27 cellular contexts compared by ENCODE assay signal in genomic region chr9:130785053-130785452, GRCh38. TPM values are rescaled to one million over a fixed set of nuclear protein-coding genes. Genes with fewer than 3 reads are reported as not detected.
DNase-seq lines count a peak whose midpoint lies in the region; ATAC-seq and TF ChIP-seq lines count a peak whose summit lies in the region.
"Had no signal": no experiment of that assay in that cellular context is flagged by ENCODE, and none has a peak within 500 bp of the region (broad histone marks: within the 10 kb centered on the region; RNA-seq: fewer than 3 reads in every experiment).

No MANE protein-coding gene starts in this region.

- H3K4me1 ChIP-seq in heart right ventricle (peaks cover 0 to 60% (median 48%) of the 10 kb centered on the region in 9 donors), HEK293 (ENCODE audit: control insufficient read depth, insufficient read depth, low read length) (no peaks in the 10 kb centered on the region), sigmoid colon (peaks cover 0 to 59% (median 50%) of the 10 kb centered on the region in 4 donors), mesendoderm (ENCODE audit: control insufficient read depth, low read depth, low read length) (no peaks in the 10 kb centered on the region)

- no peak overlapping the region for H4K8ac ChIP-seq in mesendoderm (ENCODE audit: low read depth, low read length)

- WGBS in heart right ventricle, 2 donors: 63 to 68% methylated on average over 8 of the region's 8 CpGs
- 87 to 90% methylated on average over 8 of the region's 8 CpGs for WGBS in sigmoid colon, 2 donors
- WGBS in mesendoderm (ENCODE audit: extremely low coverage, insufficient coverage, low lambda C conversion rate): no CpG with 5 or more reads among the region's 8 CpGs

- H3K79me2 ChIP-seq in mesendoderm (ENCODE audit: control insufficient read depth, insufficient read depth, low read length): peaks cover 3% of the 10 kb centered on the region

- no peak overlapping the region for H2BK15ac ChIP-seq in mesendoderm (replicated peaks; ENCODE audit: low read depth)

- H3K4me3 ChIP-seq in heart right ventricle: no peak overlapping the region
- no peak overlapping the region for H3K4me3 ChIP-seq in HEK293 (ENCODE audit: low read depth, low read length)
- no peak overlapping the region for H3K4me3 ChIP-seq in sigmoid colon
- no peak overlapping the region for H3K4me3 ChIP-seq in mesendoderm (ENCODE audit: low read length)
- H3K4me3 ChIP-seq: GM12878, MG63, SJCRH30 had no signal

- H3K9me3 ChIP-seq in heart right ventricle (peaks cover 0 to 15% (median 8%) of the 10 kb centered on the region in 11 donors), HEK293 (ENCODE audit: control insufficient read depth, insufficient read depth, low read depth, low read length) (no peaks in the 10 kb centered on the region), sigmoid colon (peaks cover 0 to 8% (median 3%) of the 10 kb centered on the region in 4 donors)

- H3K27me3 ChIP-seq in heart right ventricle: no peaks in the 10 kb centered on the region
- no peaks in the 10 kb centered on the region for H3K27me3 ChIP-seq in sigmoid colon
- H3K27me3 ChIP-seq in mesendoderm (ENCODE audit: insufficient read depth, low read length, poor library complexity): no peaks in the 10 kb centered on the region
- H3K27me3 ChIP-seq: BE2C, MG63, SJCRH30 had no signal

- no peak overlapping the region for H2AK5ac ChIP-seq in mesendoderm (ENCODE audit: low read length)

- H3K36me3 ChIP-seq in heart right ventricle: no peaks in the 10 kb centered on the region
- no peaks in the 10 kb centered on the region for H3K36me3 ChIP-seq in HEK293 (ENCODE audit: control insufficient read depth in 2 of 2, insufficient read depth in 1 of 2, low read length in 2 of 2)
- H3K36me3 ChIP-seq in sigmoid colon: no peaks in the 10 kb centered on the region
- H3K36me3 ChIP-seq in mesendoderm (ENCODE audit: control insufficient read depth, insufficient read depth, low read length): no peaks in the 10 kb centered on the region
- H3K36me3 ChIP-seq: BE2C, MG63, SJCRH30 had no signal

- ATAC-seq in heart right ventricle (peak in 5 of 8 donors; percentile 21 to 80 (median 29)), Right ventricle myocardium superior (ENCODE audit: poor library complexity) (no peak), left lobe of liver (peak; percentile 71)
- ATAC-seq: GM12878, HCT116 had no signal

- DNase-seq in heart right ventricle (no peak), Right ventricle myocardium superior (no peak), left lobe of liver (ENCODE audit: low spot score) (peak; percentile 55), sigmoid colon (no peak), mesendoderm (no peak), NCI-H510A (lab: John Stamatoyannopoulos, UW) (no peak)
- no peak for DNase-seq in stimulated activated CD4-positive, alpha-beta T cell treated with anti-CD3 and anti-CD28 coated beads, Interleukin-4, amount 100 ng/mL, for 4 hours
- DNase-seq: 8988T; ACHN; BE2C; CD8-positive, alpha-beta memory T cell; DMS 273 treated with DMSO at 0.1 percent for 48 hours; DMS79; EL; GDM1; KG1; MG63; NCI-H1105 treated with DMSO at 0.1 percent for 48 hours; NCI-H146; NCI-H1930; NCI-H2107; NCI-H524 treated with DMSO at 0.1 percent for 48 hours; NCI-H774; SJCRH30 had no signal

- H4K5ac ChIP-seq in mesendoderm (ENCODE audit: low read length): no peak overlapping the region

- intact Hi-C loops in heart right ventricle (cut with DNase I) (loop anchor here in 3 of 10 donors (5.0 to 10.0 kb wide), 3 partner anchors 42 to 50 kb away; partner anchors contain the start of gene ABL1 (in 1 of the 3)), Right ventricle myocardium superior (cut with DNase I) (loop anchor here (5.0 kb wide), 1 partner anchor 37 kb away; no protein-coding TSS in a partner anchor), sigmoid colon (cut with DNase I) (no loop called here)

- TF ChIP-seq POLR2A in sigmoid colon (IDR thresholded peaks at IDR 0.05): no peak

- no peak overlapping the region for H3K4ac ChIP-seq in mesendoderm (ENCODE audit: low read depth, low read length)

- no peak overlapping the region for H3K4me2 ChIP-seq in mesendoderm (ENCODE audit: low read length)

- CTCF ChIA-PET in HEK293 (lab: Yijun Ruan, JAX): no interaction called here

- no peak overlapping the region for H3K18ac ChIP-seq in mesendoderm (ENCODE audit: low read length)

- no peak for TF ChIP-seq CTCF in heart right ventricle (IDR thresholded peaks at IDR 0.05)
- TF ChIP-seq CTCF in HEK293 (tag by site-specific recombination; IDR thresholded peaks at IDR 0.05): no peak
- TF ChIP-seq CTCF in sigmoid colon (IDR thresholded peaks at IDR 0.05): no peak

- H2BK120ac ChIP-seq in mesendoderm (ENCODE audit: low read depth, low read length): no peak overlapping the region

- TF ChIP-seq EP300 in sigmoid colon (IDR thresholded peaks at IDR 0.05): no peak

- no peak overlapping the region for H3K23ac ChIP-seq in mesendoderm (ENCODE audit: low read length)

- H3K9ac ChIP-seq in mesendoderm (ENCODE audit: low read length): no peak overlapping the region

- POLR2A ChIA-PET in HEK293 (lab: Yijun Ruan, JAX): no interaction called here

- H3K27ac ChIP-seq in heart right ventricle: peak overlapping the region in 2 of 10 donors; percentile 18
- H3K27ac ChIP-seq in HEK293 (ENCODE audit: extremely low read depth, low read depth, low read length): no peak overlapping the region
- peak overlapping the region; percentile 40 to 76 (median 60) for H3K27ac ChIP-seq in sigmoid colon
- no peak overlapping the region for H3K27ac ChIP-seq in mesendoderm (ENCODE audit: low read depth, low read length)
- H3K27ac ChIP-seq: SJCRH30 had no signal

- H2BK5ac ChIP-seq in mesendoderm (ENCODE audit: low read length): no peak overlapping the region

- peaks cover 9% of the 10 kb centered on the region for H3K79me1 ChIP-seq in mesendoderm (ENCODE audit: low read length)

- no peak overlapping the region for H3K56ac ChIP-seq in mesendoderm (ENCODE audit: low read length)

TF ChIP-seq in HEK293, 187 proteins besides CTCF, POLR2A, EP300 and RAD21:
- no peak for TF ChIP-seq ZSCAN4 (tag by site-specific recombination; IDR thresholded peaks at IDR 0.05)
- no peak for TF ChIP-seq ZBTB48 (tag by site-specific recombination; IDR thresholded peaks at IDR 0.05)
- peak; percentile 75 for TF ChIP-seq ZIC2 (tag by site-specific recombination; IDR thresholded peaks at IDR 0.05)
- no peak for TF ChIP-seq ZNF311 (tag by site-specific recombination; IDR thresholded peaks at IDR 0.05; ENCODE audit: borderline replicate concordance)
- no peak for TF ChIP-seq ZNF501 (tag by site-specific recombination; IDR thresholded peaks at IDR 0.05)
- TF ChIP-seq ZNF26 (tag by site-specific recombination; IDR thresholded peaks at IDR 0.05): no peak
- TF ChIP-seq ZNF18 (tag by site-specific recombination; IDR thresholded peaks at IDR 0.05): no peak
- no peak for TF ChIP-seq ZNF24 (tag by site-specific recombination; IDR thresholded peaks at IDR 0.05)

RNA-seq across cellular contexts. Expression of gene ABL1, which starts 50.0 kb away (rescaled TPM):
- 10 to 100 TPM; 27.1 to 48.8 (median 34.0) TPM for total RNA-seq in heart right ventricle
- 10 to 100 TPM; 16.2 TPM for polyA plus RNA-seq in heart right ventricle
- total RNA-seq in Right ventricle myocardium superior: 31.5 TPM
- total RNA-seq in left lobe of liver: 27.1 TPM
- total RNA-seq in sigmoid colon: 100 to 1,000 TPM in 2 of 4 donors, 10 to 100 TPM in 2; 69.6 to 127 (median 101) TPM
- polyA plus RNA-seq in sigmoid colon: 10 to 100 TPM; 24.5 to 50.0 (median 31.8) TPM
- polyA plus RNA-seq in mesendoderm (2013, experiment 1 of 2): 60.5 TPM
- polyA plus RNA-seq in mesendoderm (2013, experiment 2 of 2): 59.9 TPM

Comparison
In these comparisons a context has a peak if more than half of its experiments do, and no peak if none do; other contexts are left out.
1. H3K27ac ChIP-seq: peak in sigmoid colon (4 of 4); none in HEK293 (single experiment) and mesendoderm (single experiment).